9 cellular contexts compared by ENCODE assay signal in the genomic region with DNA sequence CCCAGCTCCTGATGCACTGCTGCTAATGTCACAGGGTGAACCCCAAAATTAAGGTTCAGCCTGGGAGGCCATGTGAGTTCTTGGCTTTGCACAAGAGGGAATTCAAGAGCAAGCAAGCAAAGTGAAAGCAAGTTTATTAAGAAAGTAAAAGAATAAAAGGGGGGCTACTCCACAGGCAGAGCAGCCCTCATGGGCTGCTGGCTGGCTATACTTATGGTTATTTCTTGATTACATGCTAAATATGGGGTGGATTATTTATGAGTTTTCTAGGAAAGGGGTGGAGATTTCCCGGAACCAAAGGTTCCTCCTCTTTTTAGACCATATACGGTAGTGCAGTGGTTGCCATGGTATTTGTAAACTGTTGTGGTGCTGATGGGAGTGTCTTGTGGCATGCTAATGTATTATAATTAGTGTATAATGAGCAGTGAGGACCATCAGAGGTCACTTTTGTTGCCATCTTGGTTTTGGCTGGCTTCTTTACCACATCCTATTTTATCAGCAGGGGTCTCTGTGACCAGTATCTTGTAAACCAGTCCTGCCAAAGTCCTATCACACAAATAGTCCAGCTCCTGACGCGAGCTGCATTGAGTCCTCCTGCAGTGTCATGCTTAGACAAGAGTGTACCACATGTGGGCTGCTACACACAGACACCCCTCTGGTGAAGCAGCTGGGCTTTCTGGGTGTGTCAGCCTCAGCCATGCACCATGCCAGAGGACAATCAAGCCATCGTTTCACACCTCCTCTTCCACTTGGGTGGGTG. TPM values are rescaled to one million over a fixed set of nuclear protein-coding genes. Genes with fewer than 3 reads are reported as not detected.
DNase-seq lines count a peak whose midpoint lies in the region; ATAC-seq and TF ChIP-seq lines count a peak whose summit lies in the region.
"Had no signal": no experiment of that assay in that cellular context is flagged by ENCODE, and none has a peak within 500 bp of the region (broad histone marks: within the 10 kb centered on the region; RNA-seq: fewer than 3 reads in every experiment).

No MANE protein-coding gene starts in this region.

- H3K9me3 ChIP-seq in right cardiac atrium (ENCODE audit: control insufficient read depth, low read length) (no peaks in the 10 kb centered on the region), stomach (no peaks in the 10 kb centered on the region), OCI-LY7 (ENCODE audit: low read length) (no peaks in the 10 kb centered on the region)

- WGBS in right cardiac atrium, result 49% methylated on average over 5 of the region's 5 CpGs
- WGBS in stomach, 5 donors, result 58 to 70% (median 67%) methylated on average over 5 of the region's 5 CpGs

- no TSS peak for BruUV-seq in OCI-LY7 (replicated peaks; lab: Mats Ljungman, UMichigan)

- no peaks in the 10 kb centered on the region for H3K36me3 ChIP-seq in stomach
- H3K36me3 ChIP-seq in OCI-LY7 (ENCODE audit: insufficient read depth, low read length), result no peaks in the 10 kb centered on the region

- no peak for TF ChIP-seq POLR2A in stomach (IDR thresholded peaks at IDR 0.05)

- intact Hi-C loops in right cardiac atrium (cut with DNase I) (no loop called here), stomach (cut with DNase I; ENCODE audit: low total_unique reads) (no loop called here), OCI-LY7 (cut with micrococcal nuclease; ENCODE audit: unreplicated experiment) (no loop called here)

- H2AFZ ChIP-seq in OCI-LY7 (ENCODE audit: low read length), result no peak overlapping the region

- no peak overlapping the region for H3K27ac ChIP-seq in right cardiac atrium (ENCODE audit: low read length)
- peak overlapping the region; percentile 1 to 58 (median 43) for H3K27ac ChIP-seq in stomach
- no peak overlapping the region for H3K27ac ChIP-seq in OCI-LY7 (ENCODE audit: low read depth, low read length, poor library complexity, severe bottlenecking)

- no peaks in the 10 kb centered on the region for H3K27me3 ChIP-seq in right cardiac atrium (ENCODE audit: control insufficient read depth, insufficient read depth)
- no peaks in the 10 kb centered on the region for H3K27me3 ChIP-seq in stomach

- ATAC-seq in right cardiac atrium, result peak; percentile 47 to 52

- in situ Hi-C loops in KBM-7 (cut with MboI; ENCODE audit: low pct_unique_long_range_greater_than_20kb, low sequenced_read_pairs), result no loop called here

- no peaks in the 10 kb centered on the region for H4K20me1 ChIP-seq in OCI-LY7 (ENCODE audit: insufficient read depth, low read length)

- POLR2A ChIA-PET in OCI-LY7 (lab: Charles Lee), result no interaction called here

- no peaks in the 10 kb centered on the region for H3K79me2 ChIP-seq in OCI-LY7 (ENCODE audit: insufficient read depth, low read depth, low read length)

- TF ChIP-seq EP300 in stomach (IDR thresholded peaks at IDR 0.05), result no peak

- H3K4me3 ChIP-seq in WI38 (ENCODE audit: low read depth, low read length) (0 out of 2 replicates have a peak overlapping the region, but pooled peaks have one; percentile 10), right cardiac atrium (ENCODE audit: low read length) (no peak overlapping the region), stomach (no peak overlapping the region), OCI-LY7 (ENCODE audit: low read depth, low read length, poor library complexity, severe bottlenecking) (no peak overlapping the region)

- no peak overlapping the region for H3K4me2 ChIP-seq in OCI-LY7 (ENCODE audit: low read length)

- no peaks in the 10 kb centered on the region for H3K9me2 ChIP-seq in OCI-LY7 (ENCODE audit: insufficient read depth, low read length)

- TF ChIP-seq CTCF in WI38 (IDR thresholded peaks at IDR 0.05; ENCODE audit: low read depth, low read length) (no peak), stomach (IDR thresholded peaks at IDR 0.05) (no peak), OCI-LY7 (conservative IDR thresholded peaks at IDR 0.05; ENCODE audit: low read length) (no peak)

- CTCF ChIA-PET in OCI-LY7 (lab: Charles Lee; ENCODE audit: unreplicated experiment), result no interaction called here

- DNase-seq in KBM-7, result peak; percentile 14
- no peak for DNase-seq in right cardiac atrium
- no peak for DNase-seq in stomach
- no peak for DNase-seq in cortex of kidney (lab: John Stamatoyannopoulos, UW)
- DNase-seq in effector CD4-positive, alpha-beta T cell, result no peak
- DNase-seq in islet precursor cell, result no peak
- DNase-seq in OCI-LY7 (ENCODE audit: low spot score), result no peak
- DNase-seq: activated naive CD4-positive, alpha-beta T cell treated with anti-CD3 and anti-CD28 coated beads, Interleukin-2, amount 10 ng/mL, durations not matched to agents 7 days and 5 days had no signal

- H3K4me1 ChIP-seq in right cardiac atrium (ENCODE audit: control insufficient read depth, insufficient read depth, low read length) (peaks cover 8% of the 10 kb centered on the region), stomach (peaks cover 0 to 21% (median 12%) of the 10 kb centered on the region in 4 donors), OCI-LY7 (ENCODE audit: insufficient read depth, low read length, poor library complexity, severe bottlenecking) (no peaks in the 10 kb centered on the region)

RNA-seq across cellular contexts. Expression of a gene that starts 46.4 kb away (rescaled TPM):
- total RNA-seq in right cardiac atrium (10 to 100 TPM; 13.9 to 22.6 (median 19.4) TPM), stomach (10 to 100 TPM in 4 of 5 donors, 1 to 10 TPM in 1; 9.4 to 82.3 (median 47.1) TPM), OCI-LY7 (2022) (not detected in 2 replicates)
- polyA plus RNA-seq in right cardiac atrium (13.5 TPM), stomach (1 to 10 TPM; 6.6 to 9.8 (median 9.1) TPM)
- total RNA-seq in OCI-LY7 (2014; rRNA removed; shearing (Covaris generic)), result not detected in 2 replicates

Comparison
In these comparisons a context has a peak if more than half of its experiments do, and no peak if none do; other contexts are left out.
1. H3K27ac ChIP-seq: peak in stomach (5 of 5); none in right cardiac atrium (single experiment) and OCI-LY7 (single experiment).
2. RNA of a gene that starts 46.4 kb away (total RNA-seq): 9.4 to 82.3 TPM in stomach and 13.9 to 22.6 TPM in right cardiac atrium; not detected in OCI-LY7; every median in the first group is over 4 times any median in the second.